In genomic region chr12:132046561-132046960, GRCh38 we compare ENCODE assay signal across 1 cellular context.
TF ChIP-seq lines count a peak whose summit lies in the region.

No MANE protein-coding gene starts in this region.

TF ChIP-seq in SK-N-SH, 30 proteins besides CTCF, POLR2A, EP300 and RAD21 (continued from another document):
- TF ChIP-seq REST (IDR thresholded peaks at IDR 0.05; ENCODE audit: low read depth, low read length) (no peak), NRF1 (IDR thresholded peaks at IDR 0.05; ENCODE audit: low read depth, low read length) (peak; percentile 23; the same call in 1 of the 2 replicates), JUND (IDR thresholded peaks at IDR 0.05) (peak; percentile 59; the same call in 1 of the 2 replicates), FOXM1 (IDR thresholded peaks at IDR 0.05; ENCODE audit: low read depth) (no peak), RCOR1 (IDR thresholded peaks at IDR 0.05; ENCODE audit: low read length) (peak; percentile 81), PBX3 (IDR thresholded peaks at IDR 0.05) (peak; percentile 84), SIN3A (IDR thresholded peaks at IDR 0.05; ENCODE audit: borderline replicate concordance, low read depth, low read length) (peak; percentile 66; the same call in 1 of the 2 replicates), TCF12 (IDR thresholded peaks at IDR 0.05) (peak; percentile 95), RXRA (IDR thresholded peaks at IDR 0.05; ENCODE audit: borderline replicate concordance, low read depth) (no peak), GABPA (IDR thresholded peaks at IDR 0.05; ENCODE audit: low read depth) (no peak), POLR2AphosphoS5 (IDR thresholded peaks at IDR 0.05; ENCODE audit: low read depth, low read length) (peak; percentile 37; the same call in 1 of the 2 replicates), RFX5 (IDR thresholded peaks at IDR 0.05; ENCODE audit: low read length) (no peak), EZH2phosphoT487 (IDR thresholded peaks at IDR 0.05; ENCODE audit: borderline replicate concordance, low read depth) (no peak), YY1 (IDR thresholded peaks at IDR 0.05; ENCODE audit: low read depth) (no peak), ELF1 (IDR thresholded peaks at IDR 0.05) (no peak), MEF2A (IDR thresholded peaks at IDR 0.05; ENCODE audit: borderline replicate concordance, low read depth) (no peak), FOXJ3 (CRISPR knock-in tag; IDR thresholded peaks at IDR 0.05) (peak; percentile 55), FOSL2 (IDR thresholded peaks at IDR 0.05; ENCODE audit: borderline replicate concordance, low read depth) (peak; percentile 80; the same call in 1 of the 2 replicates), TAF1 (IDR thresholded peaks at IDR 0.05; ENCODE audit: borderline replicate concordance, low read depth, low read length) (no peak), MXI1 (IDR thresholded peaks at IDR 0.05; ENCODE audit: low read depth, low read length) (peak; percentile 88), CHD2 (IDR thresholded peaks at IDR 0.05; ENCODE audit: low read length, partially characterized antibody) (peak; percentile 17), TEAD4 (IDR thresholded peaks at IDR 0.05; ENCODE audit: borderline replicate concordance, insufficient read depth) (0 out of 2 replicates have a peak, but pooled peaks have one; percentile 28), ZBTB33 (IDR thresholded peaks at IDR 0.05; ENCODE audit: borderline replicate concordance, low read depth) (no peak)
- TF ChIP-seq, protein P1, sequence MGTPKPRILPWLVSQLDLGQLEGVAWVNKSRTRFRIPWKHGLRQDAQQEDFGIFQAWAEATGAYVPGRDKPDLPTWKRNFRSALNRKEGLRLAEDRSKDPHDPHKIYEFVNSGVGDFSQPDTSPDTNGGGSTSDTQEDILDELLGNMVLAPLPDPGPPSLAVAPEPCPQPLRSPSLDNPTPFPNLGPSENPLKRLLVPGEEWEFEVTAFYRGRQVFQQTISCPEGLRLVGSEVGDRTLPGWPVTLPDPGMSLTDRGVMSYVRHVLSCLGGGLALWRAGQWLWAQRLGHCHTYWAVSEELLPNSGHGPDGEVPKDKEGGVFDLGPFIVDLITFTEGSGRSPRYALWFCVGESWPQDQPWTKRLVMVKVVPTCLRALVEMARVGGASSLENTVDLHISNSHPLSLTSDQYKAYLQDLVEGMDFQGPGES (IDR thresholded peaks at IDR 0.05; ENCODE audit: low read depth, low read length) = no peak
- TF ChIP-seq, protein P2, sequence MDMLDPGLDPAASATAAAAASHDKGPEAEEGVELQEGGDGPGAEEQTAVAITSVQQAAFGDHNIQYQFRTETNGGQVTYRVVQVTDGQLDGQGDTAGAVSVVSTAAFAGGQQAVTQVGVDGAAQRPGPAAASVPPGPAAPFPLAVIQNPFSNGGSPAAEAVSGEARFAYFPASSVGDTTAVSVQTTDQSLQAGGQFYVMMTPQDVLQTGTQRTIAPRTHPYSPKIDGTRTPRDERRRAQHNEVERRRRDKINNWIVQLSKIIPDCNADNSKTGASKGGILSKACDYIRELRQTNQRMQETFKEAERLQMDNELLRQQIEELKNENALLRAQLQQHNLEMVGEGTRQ (IDR thresholded peaks at IDR 0.05; ENCODE audit: borderline replicate concordance, low read depth, low read length) = no peak
- TF ChIP-seq, protein P3, sequence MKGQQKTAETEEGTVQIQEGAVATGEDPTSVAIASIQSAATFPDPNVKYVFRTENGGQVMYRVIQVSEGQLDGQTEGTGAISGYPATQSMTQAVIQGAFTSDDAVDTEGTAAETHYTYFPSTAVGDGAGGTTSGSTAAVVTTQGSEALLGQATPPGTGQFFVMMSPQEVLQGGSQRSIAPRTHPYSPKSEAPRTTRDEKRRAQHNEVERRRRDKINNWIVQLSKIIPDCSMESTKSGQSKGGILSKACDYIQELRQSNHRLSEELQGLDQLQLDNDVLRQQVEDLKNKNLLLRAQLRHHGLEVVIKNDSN (IDR thresholded peaks at IDR 0.05; ENCODE audit: borderline replicate concordance, low read depth) = no peak
- TF ChIP-seq, protein P4, sequence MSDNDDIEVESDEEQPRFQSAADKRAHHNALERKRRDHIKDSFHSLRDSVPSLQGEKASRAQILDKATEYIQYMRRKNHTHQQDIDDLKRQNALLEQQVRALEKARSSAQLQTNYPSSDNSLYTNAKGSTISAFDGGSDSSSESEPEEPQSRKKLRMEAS (IDR thresholded peaks at IDR 0.05; ENCODE audit: low read depth) = peak; percentile 70
TF ChIP-seq in SK-N-SH: peak in this region for 14.
